ENCODE assay signal across 1 cellular context in the genomic region with DNA sequence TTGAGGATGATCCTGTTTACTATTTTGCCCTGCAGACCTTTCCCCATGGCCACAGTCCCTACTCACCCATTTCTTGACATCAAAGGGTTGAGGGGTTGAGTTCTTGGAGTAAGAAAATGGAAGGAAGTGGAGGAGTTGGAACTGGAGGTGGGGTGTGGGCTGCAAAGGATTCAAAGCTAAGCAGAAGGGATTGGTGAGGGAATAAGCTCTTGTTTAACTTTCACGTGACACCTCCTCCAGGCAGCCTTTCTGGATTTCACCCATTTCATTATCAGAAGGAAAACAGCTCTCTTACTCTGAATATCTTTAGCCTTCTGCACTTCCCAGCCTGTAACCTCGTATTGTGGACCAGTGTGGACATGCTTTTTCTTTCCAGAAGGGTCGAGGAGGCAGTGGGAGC.
TF ChIP-seq lines count a peak whose summit lies in the region.

No MANE protein-coding gene starts in this region.

TF ChIP-seq in A549, 52 proteins besides CTCF, POLR2A, EP300 and RAD21 (continued from another document):
- TF ChIP-seq, protein P1, sequence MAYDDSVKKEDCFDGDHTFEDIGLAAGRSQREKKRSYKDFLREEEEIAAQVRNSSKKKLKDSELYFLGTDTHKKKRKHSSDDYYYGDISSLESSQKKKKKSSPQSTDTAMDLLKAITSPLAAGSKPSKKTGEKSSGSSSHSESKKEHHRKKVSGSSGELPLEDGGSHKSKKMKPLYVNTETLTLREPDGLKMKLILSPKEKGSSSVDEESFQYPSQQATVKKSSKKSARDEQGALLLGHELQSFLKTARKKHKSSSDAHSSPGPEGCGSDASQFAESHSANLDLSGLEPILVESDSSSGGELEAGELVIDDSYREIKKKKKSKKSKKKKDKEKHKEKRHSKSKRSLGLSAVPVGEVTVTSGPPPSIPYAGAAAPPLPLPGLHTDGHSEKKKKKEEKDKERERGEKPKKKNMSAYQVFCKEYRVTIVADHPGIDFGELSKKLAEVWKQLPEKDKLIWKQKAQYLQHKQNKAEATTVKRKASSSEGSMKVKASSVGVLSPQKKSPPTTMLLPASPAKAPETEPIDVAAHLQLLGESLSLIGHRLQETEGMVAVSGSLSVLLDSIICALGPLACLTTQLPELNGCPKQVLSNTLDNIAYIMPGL (CRISPR knock-in tag; IDR thresholded peaks at IDR 0.05; ENCODE audit: borderline replicate concordance) = no peak
- TF ChIP-seq TFCP2L1 (CRISPR knock-in tag; IDR thresholded peaks at IDR 0.05) (no peak), JUNB (IDR thresholded peaks at IDR 0.05) (no peak), HDAC2 (IDR thresholded peaks at IDR 0.05) (0 out of 2 replicates have a peak, but pooled peaks have one; percentile 40), MAZ (IDR thresholded peaks at IDR 0.05; ENCODE audit: borderline replicate concordance, low read depth, low read length) (no peak), FOSL2 (IDR thresholded peaks at IDR 0.05) (no peak), FOSL2 (CRISPR knock-in tag; IDR thresholded peaks at IDR 0.05) (no peak), HEYL (CRISPR knock-in tag; IDR thresholded peaks at IDR 0.05) (no peak), BHLHE40 (IDR thresholded peaks at IDR 0.05; ENCODE audit: low read depth, low read length) (no peak), CHD4 (IDR thresholded peaks at IDR 0.05; ENCODE audit: borderline replicate concordance) (peak; percentile 67; the same call in 1 of the 2 replicates), HOXB13 (CRISPR knock-in tag; IDR thresholded peaks at IDR 0.05; ENCODE audit: low read depth) (no peak)
- TF ChIP-seq, protein P2, sequence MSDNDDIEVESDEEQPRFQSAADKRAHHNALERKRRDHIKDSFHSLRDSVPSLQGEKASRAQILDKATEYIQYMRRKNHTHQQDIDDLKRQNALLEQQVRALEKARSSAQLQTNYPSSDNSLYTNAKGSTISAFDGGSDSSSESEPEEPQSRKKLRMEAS (IDR thresholded peaks at IDR 0.05) = no peak
- TF ChIP-seq, protein P3, sequence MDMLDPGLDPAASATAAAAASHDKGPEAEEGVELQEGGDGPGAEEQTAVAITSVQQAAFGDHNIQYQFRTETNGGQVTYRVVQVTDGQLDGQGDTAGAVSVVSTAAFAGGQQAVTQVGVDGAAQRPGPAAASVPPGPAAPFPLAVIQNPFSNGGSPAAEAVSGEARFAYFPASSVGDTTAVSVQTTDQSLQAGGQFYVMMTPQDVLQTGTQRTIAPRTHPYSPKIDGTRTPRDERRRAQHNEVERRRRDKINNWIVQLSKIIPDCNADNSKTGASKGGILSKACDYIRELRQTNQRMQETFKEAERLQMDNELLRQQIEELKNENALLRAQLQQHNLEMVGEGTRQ (IDR thresholded peaks at IDR 0.05) = no peak
- TF ChIP-seq, protein P4, sequence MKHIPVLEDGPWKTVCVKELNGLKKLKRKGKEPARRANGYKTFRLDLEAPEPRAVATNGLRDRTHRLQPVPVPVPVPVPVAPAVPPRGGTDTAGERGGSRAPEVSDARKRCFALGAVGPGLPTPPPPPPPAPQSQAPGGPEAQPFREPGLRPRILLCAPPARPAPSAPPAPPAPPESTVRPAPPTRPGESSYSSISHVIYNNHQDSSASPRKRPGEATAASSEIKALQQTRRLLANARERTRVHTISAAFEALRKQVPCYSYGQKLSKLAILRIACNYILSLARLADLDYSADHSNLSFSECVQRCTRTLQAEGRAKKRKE (CRISPR knock-in tag; IDR thresholded peaks at IDR 0.05; ENCODE audit: low read depth) = no peak
- TF ChIP-seq, protein P5, sequence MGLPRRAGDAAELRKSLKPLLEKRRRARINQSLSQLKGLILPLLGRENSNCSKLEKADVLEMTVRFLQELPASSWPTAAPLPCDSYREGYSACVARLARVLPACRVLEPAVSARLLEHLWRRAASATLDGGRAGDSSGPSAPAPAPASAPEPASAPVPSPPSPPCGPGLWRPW (IDR thresholded peaks at IDR 0.05) = no peak
